19 cellular contexts compared by ENCODE assay signal in the genomic region with DNA sequence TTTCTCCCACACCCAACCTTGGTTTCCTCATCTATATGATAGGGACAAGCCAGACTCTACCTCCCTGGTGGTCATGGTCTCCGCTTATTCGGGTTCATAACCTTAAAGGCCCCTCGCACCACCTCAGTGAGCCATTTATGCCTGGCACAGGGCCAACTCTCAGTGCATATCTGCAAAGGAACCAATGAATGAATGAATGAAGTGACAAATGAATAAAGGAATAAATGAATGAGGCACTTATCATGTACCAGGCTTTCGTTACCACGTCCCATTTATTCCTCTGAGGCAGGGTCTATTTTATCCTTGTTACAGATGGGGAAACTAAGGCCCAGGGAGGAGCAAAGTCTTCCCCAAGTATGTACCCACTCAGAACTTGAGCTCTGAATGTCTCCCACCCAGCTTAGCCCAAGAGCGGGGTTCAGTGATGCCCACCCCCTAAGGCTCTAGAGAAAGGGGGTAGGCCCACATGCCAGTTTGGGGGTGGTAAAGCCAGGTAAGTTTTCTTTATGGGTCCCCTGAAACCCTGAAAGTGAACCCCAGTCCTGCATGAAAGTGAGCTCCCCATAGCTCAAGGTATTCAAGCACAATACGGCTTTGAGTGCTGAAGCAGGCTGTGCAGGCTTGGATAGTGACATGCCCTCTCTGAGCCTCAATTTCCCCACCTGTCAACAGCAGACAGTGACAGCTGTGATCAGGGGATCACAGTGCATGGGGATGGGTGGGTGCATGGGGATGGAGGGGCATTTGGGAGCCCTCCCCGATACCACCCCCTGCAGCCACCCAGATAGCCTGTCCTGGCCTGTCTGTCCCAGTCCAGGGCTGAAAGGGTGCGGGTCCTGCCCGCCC. TPM values are rescaled to one million over a fixed set of nuclear protein-coding genes. Genes with fewer than 3 reads are reported as not detected.
A peak's percentile ranks its signal among the peaks of the same experiment; 100 is the strongest.
DNase-seq lines count a peak whose midpoint lies in the region; ATAC-seq and TF ChIP-seq lines count a peak whose summit lies in the region.
"Had no signal": no experiment of that assay in that cellular context is flagged by ENCODE, and none has a peak within 500 bp of the region (broad histone marks: within the 10 kb centered on the region; RNA-seq: fewer than 3 reads in every experiment).

No MANE protein-coding gene starts in this region.

- CTCF ChIA-PET in CD4-positive, alpha-beta memory T cell (lab: Charles Lee; ENCODE audit: partially characterized antibody): interaction anchor here (2.0 kb wide), 2 partner anchors 11 to 61 kb away, joined by 10 to 17 read pairs; partner anchors contain the start of genes CCDC124 and RPL18A
- CTCF ChIA-PET in activated CD8-positive, alpha-beta T cell treated with anti-CD3 and anti-CD28 coated beads, Interleukin-2, amount 10 ng/mL, durations not matched to agents 7 days and 5 days (lab: Charles Lee): interaction anchor here (1.1 to 4.8 kb wide), 4 partner anchors 11 to 126 kb away, joined by 7 to 62 read pairs (median 31); partner anchors contain the start of genes CCDC124 and RPL18A

- H3K36me3 Mint-ChIP-seq in T-helper 1 cell treated with Interleukin-12 subunit alpha and Interleukin-12 subunit beta and Interleukin-4 antibody, amounts not matched to agents 30 μg/mL and 1 μg/mL, for 36 hours (ENCODE audit: low read depth): peaks cover 2% of the 10 kb centered on the region
- no peaks in the 10 kb centered on the region for H3K36me3 Mint-ChIP-seq in CD4-positive, alpha-beta memory T cell
- H3K36me3 Mint-ChIP-seq in activated CD8-positive, alpha-beta T cell treated with anti-CD3 and anti-CD28 coated beads, Interleukin-2, amount 10 ng/mL, durations not matched to agents 7 days and 5 days (ENCODE audit: low read depth): peaks cover 4% of the 10 kb centered on the region
- H3K36me3 Mint-ChIP-seq in naive B cell: no peaks in the 10 kb centered on the region
- H3K36me3 Mint-ChIP-seq: type B pancreatic cell had no signal

- H3K36me3 ChIP-seq in CD4-positive, alpha-beta memory T cell (ENCODE audit: insufficient read depth, low read length): no peaks in the 10 kb centered on the region
- H3K36me3 ChIP-seq: pancreas had no signal

- no peaks in the 10 kb centered on the region for H3K9me3 ChIP-seq in CD4-positive, alpha-beta memory T cell (ENCODE audit: control insufficient read depth in 1 of 2, low read length in 2 of 2)
- H3K9me3 ChIP-seq: pancreas had no signal

- POLR2A ChIA-PET in CD4-positive, alpha-beta memory T cell (lab: Charles Lee; ENCODE audit: partially characterized antibody): interaction anchor here (1.4 to 4.8 kb wide), 7 partner anchors 8 to 129 kb away, joined by 3 to 81 read pairs (median 9); partner anchors contain the start of genes CCDC124 and RPL18A
- POLR2A ChIA-PET in activated CD8-positive, alpha-beta T cell treated with anti-CD3 and anti-CD28 coated beads, Interleukin-2, amount 10 ng/mL, durations not matched to agents 7 days and 5 days (lab: Charles Lee): interaction anchor here (0.9 to 3.7 kb wide), 6 partner anchors 8 to 120 kb away, joined by 3 to 23 read pairs (median 7); partner anchors contain the start of genes CCDC124, FCHO1, JAK3 and RPL18A

- peak overlapping the region; percentile 85 for H3K4me3 Mint-ChIP-seq in T-helper 1 cell treated with Interleukin-12 subunit alpha and Interleukin-12 subunit beta and Interleukin-4 antibody, amounts not matched to agents 30 μg/mL and 1 μg/mL, for 36 hours
- H3K4me3 Mint-ChIP-seq in CD4-positive, alpha-beta memory T cell: peak overlapping the region; percentile 80 to 91 (median 85)
- H3K4me3 Mint-ChIP-seq in activated CD8-positive, alpha-beta T cell treated with anti-CD3 and anti-CD28 coated beads, Interleukin-2, amount 10 ng/mL, durations not matched to agents 7 days and 5 days: peak overlapping the region; percentile 86
- peak overlapping the region; percentile 35 to 78 (median 72) for H3K4me3 Mint-ChIP-seq in naive B cell

- no peaks in the 10 kb centered on the region for H3K9me3 Mint-ChIP-seq in T-helper 1 cell treated with Interleukin-12 subunit alpha and Interleukin-12 subunit beta and Interleukin-4 antibody, amounts not matched to agents 30 μg/mL and 1 μg/mL, for 36 hours
- no peaks in the 10 kb centered on the region for H3K9me3 Mint-ChIP-seq in CD4-positive, alpha-beta memory T cell
- H3K9me3 Mint-ChIP-seq in activated CD8-positive, alpha-beta T cell treated with anti-CD3 and anti-CD28 coated beads, Interleukin-2, amount 10 ng/mL, durations not matched to agents 7 days and 5 days (ENCODE audit: insufficient read depth): no peaks in the 10 kb centered on the region
- H3K9me3 Mint-ChIP-seq in naive B cell: no peaks in the 10 kb centered on the region
- H3K9me3 Mint-ChIP-seq: type B pancreatic cell had no signal

- intact Hi-C loops in CD4-positive, alpha-beta memory T cell (cut with micrococcal nuclease): loop anchor here (5.0 kb wide), 1 partner anchor 131 kb away; no protein-coding TSS in a partner anchor

- no peak for DNase-seq in T-helper 1 cell
- no peak for DNase-seq in CD4-positive, alpha-beta memory T cell
- DNase-seq in activated CD8-positive, alpha-beta T cell treated with anti-CD3 and anti-CD28 coated beads, Interleukin-2, amount 10 ng/mL, durations not matched to agents 7 days and 5 days: no peak
- no peak for DNase-seq in naive B cell
- DNase-seq: 8988T, amygdala, C1 segment of cervical spinal cord, IMR-90, left colon, NCI-H2107, NCI-H526 treated with DMSO at 0.1 percent for 48 hours, pancreas, PC-9 had no signal

- no peak for ATAC-seq in activated CD8-positive, alpha-beta T cell treated with anti-CD3 and anti-CD28 coated beads, Interleukin-2, amount 10 ng/mL, durations not matched to agents 7 days and 5 days
- ATAC-seq in naive B cell (ENCODE audit: low read depth in 2 of 2) (no peak), GM21786 (IDR thresholded peaks at IDR 0.05; ENCODE audit: unreplicated experiment) (no peak), GM18505 (IDR thresholded peaks at IDR 0.05; ENCODE audit: unreplicated experiment) (no peak), HG02885 (IDR thresholded peaks at IDR 0.05; ENCODE audit: poor library complexity, unreplicated experiment) (no peak)

- no peak overlapping the region for H3K27ac Mint-ChIP-seq in T-helper 1 cell treated with Interleukin-12 subunit alpha and Interleukin-12 subunit beta and Interleukin-4 antibody, amounts not matched to agents 30 μg/mL and 1 μg/mL, for 36 hours
- peak overlapping the region in 3 of 7 donors; percentile 30 to 75 (median 62) for H3K27ac Mint-ChIP-seq in CD4-positive, alpha-beta memory T cell
- H3K27ac Mint-ChIP-seq in activated CD8-positive, alpha-beta T cell treated with anti-CD3 and anti-CD28 coated beads, Interleukin-2, amount 10 ng/mL, durations not matched to agents 7 days and 5 days: no peak overlapping the region
- H3K27ac Mint-ChIP-seq in naive B cell: peak overlapping the region in 4 of 6 donors; percentile 33 to 56 (median 43)
- H3K27ac Mint-ChIP-seq: type B pancreatic cell had no signal

- H3K27me3 ChIP-seq in CD4-positive, alpha-beta memory T cell (ENCODE audit: insufficient read depth, low read length): no peaks in the 10 kb centered on the region

- no peak for TF ChIP-seq POLR2A in GM18505 (IDR thresholded peaks at IDR 0.05; ENCODE audit: borderline replicate concordance, extremely low read depth, insufficient read depth, insufficient read length)

- H3K4me1 ChIP-seq in CD4-positive, alpha-beta memory T cell (ENCODE audit: insufficient read depth, low read length): peaks cover 26% of the 10 kb centered on the region

- H3K27me3 Mint-ChIP-seq in T-helper 1 cell treated with Interleukin-12 subunit alpha and Interleukin-12 subunit beta and Interleukin-4 antibody, amounts not matched to agents 30 μg/mL and 1 μg/mL, for 36 hours (ENCODE audit: low read depth): no peaks in the 10 kb centered on the region
- no peaks in the 10 kb centered on the region for H3K27me3 Mint-ChIP-seq in CD4-positive, alpha-beta memory T cell
- H3K27me3 Mint-ChIP-seq in activated CD8-positive, alpha-beta T cell treated with anti-CD3 and anti-CD28 coated beads, Interleukin-2, amount 10 ng/mL, durations not matched to agents 7 days and 5 days (ENCODE audit: low read depth): no peaks in the 10 kb centered on the region
- H3K27me3 Mint-ChIP-seq in naive B cell: peaks cover 0 to 22% (median 7%) of the 10 kb centered on the region in 3 donors

- peaks cover 5% of the 10 kb centered on the region for H3K4me1 Mint-ChIP-seq in T-helper 1 cell treated with Interleukin-12 subunit alpha and Interleukin-12 subunit beta and Interleukin-4 antibody, amounts not matched to agents 30 μg/mL and 1 μg/mL, for 36 hours (ENCODE audit: low read depth)
- peaks cover 4 to 26% (median 11%) of the 10 kb centered on the region in 4 donors for H3K4me1 Mint-ChIP-seq in CD4-positive, alpha-beta memory T cell
- H3K4me1 Mint-ChIP-seq in activated CD8-positive, alpha-beta T cell treated with anti-CD3 and anti-CD28 coated beads, Interleukin-2, amount 10 ng/mL, durations not matched to agents 7 days and 5 days (ENCODE audit: low read depth): peaks cover 34% of the 10 kb centered on the region
- H3K4me1 Mint-ChIP-seq in naive B cell: peaks cover 14 to 29% (median 25%) of the 10 kb centered on the region in 3 donors

- no peak overlapping the region for H3K27ac ChIP-seq in CD4-positive, alpha-beta memory T cell (ENCODE audit: low read depth, low read length)
- H3K27ac ChIP-seq: pancreas, PC-9 had no signal

- H3K4me3 ChIP-seq in CD4-positive, alpha-beta memory T cell (ENCODE audit: low read length in 2 of 2): peak overlapping the region in 1 of 2 donors; percentile 30
- H3K4me3 ChIP-seq: pancreas, PC-9 had no signal

RNA-seq across cellular contexts. Expression of gene SLC5A5, which starts 0.5 kb away (rescaled TPM):
- 1 to 10 TPM; 2.6 to 2.9 TPM for total RNA-seq in CD4-positive, alpha-beta memory T cell
- polyA plus RNA-seq in CD4-positive, alpha-beta memory T cell: 1 to 10 TPM in 1 of 2 donors, under 1 TPM in 1; 0.92 to 1.2 TPM
- 1 to 10 TPM; 1.5 to 1.8 TPM for total RNA-seq in activated CD8-positive, alpha-beta T cell treated with anti-CD3 and anti-CD28 coated beads, Interleukin-2, amount 10 ng/mL, durations not matched to agents 7 days and 5 days
- under 1 TPM in 5 of 6 donors, not detected in 1; 0.07 to 0.80 (median 0.19) TPM for polyA plus RNA-seq in naive B cell (ENCODE audit: low read depth in 6 of 6)
- total RNA-seq: chondrocyte, IMR-90, left colon, PC-9 had no signal
- polyA plus RNA-seq: IMR-90 had no signal

RNA-seq across cellular contexts. Expression of gene RPL18A, which starts 11.5 kb away (rescaled TPM):
- total RNA-seq in CD4-positive, alpha-beta memory T cell: 1,000 to 10,000 TPM; 3,084 to 3,117 TPM
- 1,000 to 10,000 TPM; 3,184 to 4,119 TPM for polyA plus RNA-seq in CD4-positive, alpha-beta memory T cell
- 1,000 to 10,000 TPM; 2,078 to 2,184 TPM for total RNA-seq in activated CD8-positive, alpha-beta T cell treated with anti-CD3 and anti-CD28 coated beads, Interleukin-2, amount 10 ng/mL, durations not matched to agents 7 days and 5 days
- polyA plus RNA-seq in naive B cell (ENCODE audit: low read depth in 6 of 6): 1,000 to 10,000 TPM; 4,544 to 6,141 (median 5,279) TPM

RNA-seq across cellular contexts. Expression of gene JAK3, which starts 23.5 kb away (rescaled TPM):
- 100 to 1,000 TPM; 132 to 135 TPM for total RNA-seq in CD4-positive, alpha-beta memory T cell
- 10 to 100 TPM; 74.6 to 96.2 TPM for polyA plus RNA-seq in CD4-positive, alpha-beta memory T cell
- total RNA-seq in activated CD8-positive, alpha-beta T cell treated with anti-CD3 and anti-CD28 coated beads, Interleukin-2, amount 10 ng/mL, durations not matched to agents 7 days and 5 days: 100 to 1,000 TPM; 125 to 127 TPM
- polyA plus RNA-seq in naive B cell (ENCODE audit: low read depth in 6 of 6): 10 to 100 TPM; 38.5 to 68.7 (median 56.0) TPM

RNA-seq across cellular contexts. Expression of gene INSL3, which starts 49.9 kb away (rescaled TPM):
- 1 to 10 TPM; 5.0 to 5.3 TPM for total RNA-seq in CD4-positive, alpha-beta memory T cell
- 1 to 10 TPM; 1.0 to 3.9 TPM for polyA plus RNA-seq in CD4-positive, alpha-beta memory T cell
- 1 to 10 TPM; 5.0 to 6.4 TPM for total RNA-seq in activated CD8-positive, alpha-beta T cell treated with anti-CD3 and anti-CD28 coated beads, Interleukin-2, amount 10 ng/mL, durations not matched to agents 7 days and 5 days
- 1 to 10 TPM in 2 of 6 donors, under 1 TPM in 3, not detected in 1; 0.49 to 1.8 (median 0.89) TPM for polyA plus RNA-seq in naive B cell (ENCODE audit: low read depth in 6 of 6)
- total RNA-seq: chondrocyte, IMR-90, left colon, pancreas had no signal
- polyA plus RNA-seq: IMR-90, pancreas had no signal

Comparison
In these comparisons a context has a peak if more than half of its experiments do, and no peak if none do; other contexts are left out.
1. H3K27ac Mint-ChIP-seq: peak in naive B cell (4 of 6); none in T-helper 1 cell treated with Interleukin-12 subunit alpha and Interleukin-12 subunit beta and Interleukin-4 antibody, amounts not matched to agents 30 μg/mL and 1 μg/mL, for 36 hours (single experiment) and activated CD8-positive, alpha-beta T cell treated with anti-CD3 and anti-CD28 coated beads, Interleukin-2, amount 10 ng/mL, durations not matched to agents 7 days and 5 days (single experiment).
2. Peak in every context shown above with its lines, with median percentiles within 50 percentile points of each other: H3K4me3 Mint-ChIP-seq.